Comparison of ENCODE assay signal across 21 cellular contexts in the genomic region with DNA sequence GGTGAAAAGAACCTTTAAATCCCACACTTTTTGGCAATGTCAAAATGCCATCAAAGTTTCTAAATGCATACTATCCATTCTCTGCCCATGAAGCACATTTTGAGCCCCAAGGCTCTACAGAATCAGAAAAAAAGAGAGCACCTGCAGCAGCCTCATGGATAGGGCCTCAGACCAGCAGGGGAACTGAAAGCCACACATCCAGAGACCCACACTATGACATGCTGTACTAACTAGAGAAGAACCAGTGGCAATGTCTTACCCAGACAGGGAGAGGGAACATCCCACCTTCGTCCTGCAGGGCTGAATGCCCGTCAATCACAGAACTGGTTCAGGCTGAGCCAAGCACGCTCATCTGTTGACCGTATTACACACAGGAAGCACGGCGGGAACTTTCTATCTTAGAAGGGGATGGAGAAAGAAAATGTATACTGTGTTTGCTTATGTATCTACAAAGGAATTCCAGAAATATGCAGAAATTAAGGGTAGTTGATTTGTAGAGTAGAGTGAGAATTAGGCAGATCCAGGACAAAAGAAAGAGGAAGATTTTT.
"Had no signal": no experiment of that assay in that cellular context is flagged by ENCODE, and none has a peak within 500 bp of the region (broad histone marks: within the 10 kb centered on the region; RNA-seq: fewer than 3 reads in every experiment).

No MANE protein-coding gene starts in this region.

- H3K9me3 ChIP-seq: body of pancreas, heart left ventricle, lower lobe of right lung, ovary, right lobe of liver, testis, upper lobe of left lung had no signal

- ATAC-seq: activated CD8-positive, alpha-beta T cell treated with anti-CD3 and anti-CD28 coated beads for 36 hours; body of pancreas; heart left ventricle; left cardiac atrium; lower lobe of right lung; right lobe of liver; stimulated activated naive CD8-positive, alpha-beta T cell treated with anti-CD3 and anti-CD28 coated beads, Interleukin-15, amount 100 ng/mL, for 72 hours had no signal

- H3K4me3 ChIP-seq: body of pancreas, heart left ventricle, lower lobe of right lung, neural progenitor cell, ovary, right lobe of liver, smooth muscle cell, testis, upper lobe of left lung had no signal

- H3K9me3 Mint-ChIP-seq: activated B cell treated with CpG ODN at 0.5 μM for 24 hours; activated CD8-positive, alpha-beta T cell treated with anti-CD3 and anti-CD28 coated beads for 36 hours; activated naive CD8-positive, alpha-beta T cell treated with anti-CD3 and anti-CD28 coated beads for 36 hours; central memory CD8-positive, alpha-beta T cell; dendritic cell treated with granulocyte-macrophage colony-stimulating factor and Interleukin-4, amounts not matched to agents 40 ng/mL and 50 ng/mL, for 4 days; neural progenitor cell; stimulated activated naive CD8-positive, alpha-beta T cell treated with anti-CD3 and anti-CD28 coated beads, Interleukin-15, amount 100 ng/mL, for 72 hours; T-helper 2 cell treated with Interferon-gamma antibody and Interleukin-4, amounts not matched to agents 5 μg/mL and 100 μg/mL, for 36 hours had no signal

- H3K36me3 ChIP-seq: lower lobe of right lung, ovary, right lobe of liver, upper lobe of left lung had no signal

- H3K4me1 ChIP-seq: body of pancreas, neural progenitor cell, right lobe of liver, testis had no signal

- H3K27ac ChIP-seq: body of pancreas, heart left ventricle, lower lobe of right lung, neural progenitor cell, ovary, right lobe of liver, testis, upper lobe of left lung had no signal

- H3K4me3 Mint-ChIP-seq: activated B cell treated with CpG ODN at 0.5 μM for 24 hours; activated CD8-positive, alpha-beta T cell treated with anti-CD3 and anti-CD28 coated beads for 36 hours; activated naive CD8-positive, alpha-beta T cell treated with anti-CD3 and anti-CD28 coated beads for 36 hours; central memory CD8-positive, alpha-beta T cell; dendritic cell treated with granulocyte-macrophage colony-stimulating factor and Interleukin-4, amounts not matched to agents 40 ng/mL and 50 ng/mL, for 4 days; neural progenitor cell; stimulated activated naive CD8-positive, alpha-beta T cell treated with anti-CD3 and anti-CD28 coated beads, Interleukin-15, amount 100 ng/mL, for 72 hours; T-helper 2 cell treated with Interferon-gamma antibody and Interleukin-4, amounts not matched to agents 5 μg/mL and 100 μg/mL, for 36 hours had no signal

- H3K4me1 Mint-ChIP-seq: activated B cell treated with CpG ODN at 0.5 μM for 24 hours; activated naive CD8-positive, alpha-beta T cell treated with anti-CD3 and anti-CD28 coated beads for 36 hours; central memory CD8-positive, alpha-beta T cell; stimulated activated naive CD8-positive, alpha-beta T cell treated with anti-CD3 and anti-CD28 coated beads, Interleukin-15, amount 100 ng/mL, for 72 hours had no signal

- H3K36me3 Mint-ChIP-seq: activated naive CD8-positive, alpha-beta T cell treated with anti-CD3 and anti-CD28 coated beads for 36 hours had no signal

- H3K27ac Mint-ChIP-seq: activated B cell treated with CpG ODN at 0.5 μM for 24 hours; activated CD8-positive, alpha-beta T cell treated with anti-CD3 and anti-CD28 coated beads for 36 hours; activated naive CD8-positive, alpha-beta T cell treated with anti-CD3 and anti-CD28 coated beads for 36 hours; dendritic cell treated with granulocyte-macrophage colony-stimulating factor and Interleukin-4, amounts not matched to agents 40 ng/mL and 50 ng/mL, for 4 days; stimulated activated naive CD8-positive, alpha-beta T cell treated with anti-CD3 and anti-CD28 coated beads, Interleukin-15, amount 100 ng/mL, for 72 hours; T-helper 2 cell treated with Interferon-gamma antibody and Interleukin-4, amounts not matched to agents 5 μg/mL and 100 μg/mL, for 36 hours had no signal

- DNase-seq: activated B cell treated with CpG ODN at 0.5 μM for 24 hours; activated CD4-positive, alpha-beta T cell treated with anti-CD3 and anti-CD28 coated beads for 48 hours; activated CD8-positive, alpha-beta T cell treated with anti-CD3 and anti-CD28 coated beads for 36 hours; activated naive CD8-positive, alpha-beta T cell treated with anti-CD3 and anti-CD28 coated beads for 36 hours; amygdala; body of pancreas; effector memory CD4-positive, alpha-beta T cell; foreskin melanocyte; heart left ventricle; left cardiac atrium; lower lobe of right lung; ovary; right lobe of liver; stimulated activated naive CD8-positive, alpha-beta T cell treated with anti-CD3 and anti-CD28 coated beads, Interleukin-15, amount 100 ng/mL, for 72 hours; testis; upper lobe of left lung had no signal

- H3K27me3 ChIP-seq: body of pancreas, heart left ventricle, neural progenitor cell, ovary, right lobe of liver, testis, upper lobe of left lung had no signal
